Comparison of ENCODE assay signal across 8 cellular contexts in genomic region chr17:5438716-5439445, GRCh38. TPM values are rescaled to one million over a fixed set of nuclear protein-coding genes. Genes with fewer than 3 reads are reported as not detected.
DNase-seq lines count a peak whose midpoint lies in the region; TF ChIP-seq lines count a peak whose summit lies in the region.

A gene with protein sequence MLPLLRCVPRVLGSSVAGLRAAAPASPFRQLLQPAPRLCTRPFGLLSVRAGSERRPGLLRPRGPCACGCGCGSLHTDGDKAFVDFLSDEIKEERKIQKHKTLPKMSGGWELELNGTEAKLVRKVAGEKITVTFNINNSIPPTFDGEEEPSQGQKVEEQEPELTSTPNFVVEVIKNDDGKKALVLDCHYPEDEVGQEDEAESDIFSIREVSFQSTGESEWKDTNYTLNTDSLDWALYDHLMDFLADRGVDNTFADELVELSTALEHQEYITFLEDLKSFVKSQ (minus strand): TSS chr17:5439155. CDS start chr17:5439073, 82 bp downstream.

- DNase-seq in G401 (ENCODE audit: low spot score) (peak; percentile 88), H4 (ENCODE audit: low spot score) (peak; percentile 71), SHP77 treated with DMSO at 0.1 percent for 48 hours (lab: John Stamatoyannopoulos, UW) (peak; percentile 91), fibroblast of villous mesenchyme (ENCODE audit: low read depth) (peak; percentile 94), neural crest cell (ENCODE audit: low read depth, low spot score) (peak; percentile 96)
- DNase-seq in activated effector memory CD4-positive, alpha-beta T cell treated with anti-CD3 and anti-CD28 coated beads, Interleukin-2, amount 50 U/mL, for 16 hours, result peak; percentile 97

- H3K36me3 Mint-ChIP-seq in neural crest cell (ENCODE audit: low read depth), result peaks cover 8% of the 10 kb centered on the region

- in situ Hi-C loops in G401 (cut with HindIII; ENCODE audit: low sequenced_read_pairs), result no loop called here

- H3K4me1 Mint-ChIP-seq in neural crest cell, result peaks cover 37% of the 10 kb centered on the region

- H3K9me3 ChIP-seq in Loucy (ENCODE audit: insufficient read depth, low read depth, low read length), result no peaks in the 10 kb centered on the region
- no peaks in the 10 kb centered on the region for H3K9me3 ChIP-seq in stomach smooth muscle (ENCODE audit: control insufficient read depth in 2 of 2, low read length in 2 of 2)

- peak within 1 kb of the TSS; percentile 86 for H3K27ac ChIP-seq in stomach smooth muscle (ENCODE audit: low read length)

- H3K27me3 Mint-ChIP-seq in neural crest cell (ENCODE audit: low read depth), result no peaks in the 10 kb centered on the region

- H3K4me3 Mint-ChIP-seq in neural crest cell, result peak within 1 kb of the TSS; percentile 94

- no peaks in the 10 kb centered on the region for H3K9me2 ChIP-seq in Loucy (replicated peaks; ENCODE audit: low read depth, low read length)

- no peaks in the 10 kb centered on the region for H3K9me3 Mint-ChIP-seq in neural crest cell

- H3K4me3 ChIP-seq in Loucy (ENCODE audit: low read length, poor library complexity, severe bottlenecking) (peak within 1 kb of the TSS; percentile 90), fibroblast of villous mesenchyme (ENCODE audit: low read depth, low read length) (peak within 1 kb of the TSS; percentile 77), stomach smooth muscle (ENCODE audit: low read length in 2 of 2) (peak within 1 kb of the TSS; percentile 69 to 88)

- H3K27me3 ChIP-seq in Loucy (ENCODE audit: insufficient read depth, low read length, poor library complexity, severe bottlenecking) (no peaks in the 10 kb centered on the region), stomach smooth muscle (ENCODE audit: control insufficient read depth in 1 of 2, insufficient read depth in 2 of 2, low read length in 2 of 2) (no peaks in the 10 kb centered on the region)

- H3K9ac ChIP-seq in Loucy (ENCODE audit: low read depth, low read length, poor library complexity, severe bottlenecking) (peak within 1 kb of the TSS; percentile 94), stomach smooth muscle (ENCODE audit: low read length in 2 of 2) (peak within 1 kb of the TSS; percentile 77 to 87)

- TF ChIP-seq CTCF in Loucy (conservative IDR thresholded peaks at IDR 0.05; ENCODE audit: low read length) (peak; percentile 84), fibroblast of villous mesenchyme (IDR thresholded peaks at IDR 0.05; ENCODE audit: insufficient read depth, low read depth, low read length) (peak; percentile 96), neural crest cell (conservative IDR thresholded peaks at IDR 0.05) (peak; percentile 100)

- no peaks in the 10 kb centered on the region for H3F3A ChIP-seq in Loucy (ENCODE audit: low read depth)

- H3K36me3 ChIP-seq in Loucy (ENCODE audit: insufficient read depth, low read length) (peaks cover 38% of the 10 kb centered on the region; the same call in 1 of the 2 replicates), stomach smooth muscle (ENCODE audit: control insufficient read depth in 2 of 2, insufficient read depth in 2 of 2, low read length in 2 of 2) (peaks cover 25% of the 10 kb centered on the region in 2 donors)

- peaks cover 39% of the 10 kb centered on the region for H4K20me1 ChIP-seq in Loucy (ENCODE audit: insufficient read depth, low read length, poor library complexity, severe bottlenecking)

- peak within 1 kb of the TSS; percentile 72 for H2AFZ ChIP-seq in Loucy (ENCODE audit: low read length)

- peak within 1 kb of the TSS; percentile 81 for H3K27ac Mint-ChIP-seq in neural crest cell (ENCODE audit: unreplicated experiment)

- H3K4me2 ChIP-seq in Loucy (ENCODE audit: low read depth, low read length, poor library complexity, severe bottlenecking), result peak within 1 kb of the TSS; percentile 97

- peaks cover 45% of the 10 kb centered on the region for H3K79me2 ChIP-seq in Loucy (ENCODE audit: insufficient read depth, low read length)

- H3K4me1 ChIP-seq in Loucy (ENCODE audit: insufficient read depth, low read length, poor library complexity, severe bottlenecking), result peaks cover 32% of the 10 kb centered on the region
- peaks cover 17% of the 10 kb centered on the region for H3K4me1 ChIP-seq in stomach smooth muscle (ENCODE audit: control insufficient read depth, insufficient read depth, low read length)

RNA-seq across cellular contexts. Expression of the gene that starts here (rescaled TPM):
- 733 and 786 TPM in 2 replicates for total RNA-seq in G401 (2014; rRNA removed; shearing (Covaris generic))
- 273 and 317 TPM in 2 replicates for total RNA-seq in H4 (2014; rRNA removed; shearing (Covaris generic))
- total RNA-seq in fibroblast of villous mesenchyme, result 179 and 233 TPM in 2 replicates
- 202 and 221 TPM in 2 replicates for total RNA-seq in neural crest cell

Comparison
In these comparisons a context has a peak if more than half of its experiments do, and no peak if none do; other contexts are left out.
1. Peak in every context shown above with its lines: DNase-seq, H3K4me3 ChIP-seq and H3K27ac ChIP-seq.